8 cellular contexts compared by ENCODE assay signal in the genomic region with DNA sequence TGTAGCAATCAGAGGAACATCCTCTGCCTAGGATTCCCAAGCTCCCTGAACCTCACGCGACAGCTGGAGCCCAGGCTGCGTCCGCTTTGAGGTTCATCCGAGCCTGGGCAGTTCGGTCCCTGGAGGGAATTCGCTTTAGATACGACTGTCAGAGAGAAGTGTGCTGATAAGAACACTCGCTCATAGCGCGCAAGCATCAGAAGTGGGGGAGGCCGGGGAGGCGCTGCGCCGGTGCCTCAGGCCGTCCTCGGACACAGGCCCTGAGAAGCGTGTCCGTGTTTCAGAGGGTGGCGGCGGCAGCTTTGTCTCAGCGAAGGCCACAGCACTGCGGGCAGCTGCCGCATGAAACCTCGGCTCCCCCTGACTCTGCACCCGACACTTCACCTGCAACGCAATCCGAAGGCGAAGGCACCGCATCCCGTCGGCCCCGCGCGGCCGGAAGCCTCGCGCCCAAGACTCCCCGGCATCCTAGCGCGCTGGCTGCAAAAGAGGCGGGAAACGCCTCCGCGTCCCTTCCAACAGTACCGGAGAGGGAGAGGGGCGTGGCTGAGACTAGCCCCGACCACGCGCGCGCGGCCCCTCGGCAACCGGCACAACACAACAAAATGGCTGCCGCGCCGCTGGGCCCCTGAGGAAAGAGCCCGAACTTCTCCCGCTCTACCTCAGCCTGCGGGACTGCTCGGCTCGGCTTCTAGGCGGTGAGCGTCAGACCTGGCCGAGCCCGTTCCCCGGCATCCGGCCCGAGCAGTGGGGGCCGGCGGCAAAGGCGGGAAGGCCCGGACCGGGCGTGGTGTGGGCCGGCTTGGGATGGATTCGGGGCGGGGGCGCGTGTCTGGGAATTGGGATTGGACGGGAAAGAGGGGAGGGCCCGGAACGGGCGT. TPM values are rescaled to one million over a fixed set of nuclear protein-coding genes. Genes with fewer than 3 reads are reported as not detected.
A peak's percentile ranks its signal among the peaks of the same experiment; 100 is the strongest.
DNase-seq lines count a peak whose midpoint lies in the region; ATAC-seq and TF ChIP-seq lines count a peak whose summit lies in the region.

A gene with protein sequence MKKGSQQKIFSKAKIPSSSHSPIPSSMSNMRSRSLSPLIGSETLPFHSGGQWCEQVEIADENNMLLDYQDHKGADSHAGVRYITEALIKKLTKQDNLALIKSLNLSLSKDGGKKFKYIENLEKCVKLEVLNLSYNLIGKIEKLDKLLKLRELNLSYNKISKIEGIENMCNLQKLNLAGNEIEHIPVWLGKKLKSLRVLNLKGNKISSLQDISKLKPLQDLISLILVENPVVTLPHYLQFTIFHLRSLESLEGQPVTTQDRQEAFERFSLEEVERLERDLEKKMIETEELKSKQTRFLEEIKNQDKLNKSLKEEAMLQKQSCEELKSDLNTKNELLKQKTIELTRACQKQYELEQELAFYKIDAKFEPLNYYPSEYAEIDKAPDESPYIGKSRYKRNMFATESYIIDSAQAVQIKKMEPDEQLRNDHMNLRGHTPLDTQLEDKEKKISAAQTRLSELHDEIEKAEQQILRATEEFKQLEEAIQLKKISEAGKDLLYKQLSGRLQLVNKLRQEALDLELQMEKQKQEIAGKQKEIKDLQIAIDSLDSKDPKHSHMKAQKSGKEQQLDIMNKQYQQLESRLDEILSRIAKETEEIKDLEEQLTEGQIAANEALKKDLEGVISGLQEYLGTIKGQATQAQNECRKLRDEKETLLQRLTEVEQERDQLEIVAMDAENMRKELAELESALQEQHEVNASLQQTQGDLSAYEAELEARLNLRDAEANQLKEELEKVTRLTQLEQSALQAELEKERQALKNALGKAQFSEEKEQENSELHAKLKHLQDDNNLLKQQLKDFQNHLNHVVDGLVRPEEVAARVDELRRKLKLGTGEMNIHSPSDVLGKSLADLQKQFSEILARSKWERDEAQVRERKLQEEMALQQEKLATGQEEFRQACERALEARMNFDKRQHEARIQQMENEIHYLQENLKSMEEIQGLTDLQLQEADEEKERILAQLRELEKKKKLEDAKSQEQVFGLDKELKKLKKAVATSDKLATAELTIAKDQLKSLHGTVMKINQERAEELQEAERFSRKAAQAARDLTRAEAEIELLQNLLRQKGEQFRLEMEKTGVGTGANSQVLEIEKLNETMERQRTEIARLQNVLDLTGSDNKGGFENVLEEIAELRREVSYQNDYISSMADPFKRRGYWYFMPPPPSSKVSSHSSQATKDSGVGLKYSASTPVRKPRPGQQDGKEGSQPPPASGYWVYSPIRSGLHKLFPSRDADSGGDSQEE (N-terminal part only) (plus strand): TSS at position 586 of the 881 bp plus-strand sequence. CDS start 13,372 bp downstream, outside the sequence.

- peak; percentile 64 for ATAC-seq in HG02623 (IDR thresholded peaks at IDR 0.05; ENCODE audit: unreplicated experiment)
- ATAC-seq in SK-N-SH treated with all-trans-retinoic acid at 6 μM for 48 hours: peak; percentile 94
- ATAC-seq in omental fat pad (ENCODE audit: low FRiP score): peak; percentile 95

- no peak for TF ChIP-seq EP300 in suprapubic skin (IDR thresholded peaks at IDR 0.05)

- CTCF ChIA-PET in GM10248 (lab: Yijun Ruan, JAX): interaction anchor here (10.3 kb wide), 1 partner anchor 14 kb away, joined by 78 read pairs; no protein-coding TSS in a partner anchor

- TF ChIP-seq POLR2A in suprapubic skin (IDR thresholded peaks at IDR 0.05): peak in 1 of 2 donors; percentile 24

- POLR2A ChIA-PET in GM10248 (lab: Yijun Ruan, JAX): no interaction called here

- no peaks in the 10 kb centered on the region for H3K9me3 ChIP-seq in suprapubic skin

- H3K27me3 ChIP-seq in suprapubic skin: no peaks in the 10 kb centered on the region

- H3K4me3 ChIP-seq in suprapubic skin: peak within 1 kb of the TSS; percentile 72

- under 1% methylated on average over 75 of the region's 85 CpGs for WGBS in suprapubic skin

- DNase-seq in GM10248 (ENCODE audit: extremely low spot score) (peak; percentile 89), NCI-H1105 (lab: John Stamatoyannopoulos, UW) (peak; percentile 90), germinal center (ENCODE audit: low spot score) (peak; percentile 78), omental fat pad (ENCODE audit: low spot score) (peak; percentile 78), suprapubic skin (ENCODE audit: low spot score in 2 of 2) (peak; percentile 95)
- DNase-seq in activated naive CD4-positive, alpha-beta T cell treated with anti-CD3 and anti-CD28 coated beads, Interleukin-2, amount 50 U/mL, for 16 hours: peak; percentile 92

- no peaks in the 10 kb centered on the region for H3K36me3 ChIP-seq in suprapubic skin

- TF ChIP-seq CTCF in GM10248 (IDR thresholded peaks at IDR 0.05; ENCODE audit: control extremely low read depth, extremely low read depth, low read depth, missing control alignments) (no peak), omental fat pad (IDR thresholded peaks at IDR 0.05) (no peak), suprapubic skin (IDR thresholded peaks at IDR 0.05) (no peak)

- peak within 1 kb of the TSS; percentile 91 for H3K27ac ChIP-seq in suprapubic skin

- peaks cover 29% of the 10 kb centered on the region for H3K4me1 ChIP-seq in suprapubic skin

TF ChIP-seq in SK-N-SH treated with all-trans-retinoic acid at 6 μM for 48 hours, 23 proteins besides CTCF, POLR2A, EP300 and RAD21:
- peak; percentile 26; the same call in 1 of the 2 replicates for TF ChIP-seq ZFP3 (CRISPR knock-in tag; IDR thresholded peaks at IDR 0.05)
- no peak for TF ChIP-seq BACH2 (CRISPR knock-in tag; IDR thresholded peaks at IDR 0.05; ENCODE audit: borderline replicate concordance)

RNA-seq across cellular contexts. Expression of the gene that starts here (rescaled TPM):
- total RNA-seq in omental fat pad (10 to 100 TPM; 16.6 to 24.7 (median 17.8) TPM), suprapubic skin (10 to 100 TPM in 3 of 4 donors, 1 to 10 TPM in 1; 6.4 to 24.6 (median 13.6) TPM)

Comparison
In these comparisons a context has a peak if more than half of its experiments do, and no peak if none do; other contexts are left out.
1. Peak in every context shown above with its lines: DNase-seq, ATAC-seq, H3K4me3 ChIP-seq and H3K27ac ChIP-seq.